Comparison of ENCODE assay signal across 15 cellular contexts in the genomic region with DNA sequence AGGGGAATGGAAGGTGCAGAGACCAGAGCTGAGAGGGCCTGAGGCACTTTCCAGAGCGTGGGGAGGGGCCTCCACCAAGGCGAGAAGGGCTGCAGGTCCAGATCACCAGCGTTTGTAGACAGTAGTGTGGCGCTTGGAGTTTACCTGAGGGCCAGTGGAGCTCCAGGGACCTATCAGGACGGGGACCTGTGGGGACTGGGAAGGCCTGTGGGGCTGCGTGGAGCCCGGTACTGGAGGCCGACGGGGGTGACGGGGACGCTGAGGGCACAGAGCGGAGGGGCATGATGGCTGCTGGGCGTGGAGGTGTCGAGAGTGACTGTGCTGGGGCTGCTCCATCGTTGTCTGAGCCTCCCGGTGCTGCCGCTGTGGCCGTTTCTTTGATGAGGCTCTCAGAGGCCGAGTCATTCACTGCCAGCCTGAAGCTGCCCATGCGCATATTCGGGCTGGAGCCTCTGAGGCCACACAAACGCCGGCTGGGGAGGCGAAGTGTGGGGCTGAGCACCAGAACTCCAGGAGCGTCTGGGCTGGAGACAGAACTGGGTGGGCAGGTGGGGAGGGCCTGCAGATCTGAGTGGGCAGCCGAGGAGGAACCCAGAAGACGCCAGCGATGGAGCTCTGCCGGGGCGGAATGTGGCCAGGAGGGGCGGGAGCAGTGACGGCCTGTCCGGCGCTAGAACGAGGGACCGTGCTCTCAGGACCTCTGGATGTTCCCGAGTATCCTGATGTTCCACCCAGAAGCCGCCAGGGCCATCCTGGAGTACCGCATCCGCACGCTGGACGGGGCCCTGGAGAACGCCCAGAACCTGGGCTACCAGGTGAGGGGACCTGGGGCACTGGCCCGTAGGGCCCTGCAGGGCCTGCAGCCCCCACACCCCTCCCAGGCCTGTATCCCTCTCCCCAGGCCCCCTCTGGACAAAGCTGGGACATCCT. TPM values are rescaled to one million over a fixed set of nuclear protein-coding genes. Genes with fewer than 3 reads are reported as not detected.
DNase-seq lines count a peak whose midpoint lies in the region; ATAC-seq, FAIRE-seq and TF ChIP-seq lines count a peak whose summit lies in the region.
"Had no signal": no experiment of that assay in that cellular context is flagged by ENCODE, and none has a peak within 500 bp of the region (broad histone marks: within the 10 kb centered on the region; RNA-seq: fewer than 3 reads in every experiment).

No MANE protein-coding gene starts in this region.

- peaks cover 15% of the 10 kb centered on the region for H3K36me3 Mint-ChIP-seq in activated T-cell treated with anti-CD3 and anti-CD28 coated beads, Interleukin-2, amount 50 U/mL, for 24 hours (ENCODE audit: low read depth)
- peaks cover 11% of the 10 kb centered on the region for H3K36me3 Mint-ChIP-seq in activated T-helper 1 cell treated with anti-CD3 and anti-CD28 coated beads, Interleukin-12 subunit alpha, Interleukin-12 subunit beta, Interleukin-2, Interleukin-4 antibody, amounts not matched to agents 30 ng/mL and 10 ng/mL and 1 ng/mL, durations not matched to agents 14 hours and 24 hours and 36 hours (ENCODE audit: low read depth)

- H3K27ac ChIP-seq in kidney (ENCODE audit: low read depth in 2 of 2, low read length in 2 of 2) (no peak overlapping the region), suprapubic skin (no peak overlapping the region)
- H3K27ac ChIP-seq: cardiac muscle cell had no signal

- H3K4me3 ChIP-seq in kidney (ENCODE audit: low read length in 2 of 2): no peak overlapping the region
- H3K4me3 ChIP-seq in suprapubic skin: no peak overlapping the region
- H3K4me3 ChIP-seq: cardiac muscle cell had no signal

- H3K4me3 Mint-ChIP-seq in activated T-cell treated with anti-CD3 and anti-CD28 coated beads, Interleukin-2, amount 50 U/mL, for 24 hours: no peak overlapping the region
- peak overlapping the region; percentile 71 for H3K4me3 Mint-ChIP-seq in activated T-helper 1 cell treated with anti-CD3 and anti-CD28 coated beads, Interleukin-12 subunit alpha, Interleukin-12 subunit beta, Interleukin-2, Interleukin-4 antibody, amounts not matched to agents 30 ng/mL and 10 ng/mL and 1 ng/mL, durations not matched to agents 14 hours and 24 hours and 36 hours

- no peaks in the 10 kb centered on the region for H3K9me3 Mint-ChIP-seq in activated T-cell treated with anti-CD3 and anti-CD28 coated beads, Interleukin-2, amount 50 U/mL, for 24 hours
- no peaks in the 10 kb centered on the region for H3K9me3 Mint-ChIP-seq in activated T-helper 1 cell treated with anti-CD3 and anti-CD28 coated beads, Interleukin-12 subunit alpha, Interleukin-12 subunit beta, Interleukin-2, Interleukin-4 antibody, amounts not matched to agents 30 ng/mL and 10 ng/mL and 1 ng/mL, durations not matched to agents 14 hours and 24 hours and 36 hours

- no peak overlapping the region for H3K9ac ChIP-seq in kidney (ENCODE audit: low read length in 2 of 2)
- H3K9ac ChIP-seq: SK-N-SH had no signal

- peaks cover 0 to 8% of the 10 kb centered on the region in 2 donors for H3K4me1 ChIP-seq in kidney (ENCODE audit: control insufficient read depth in 1 of 2, insufficient read depth in 1 of 2, low read depth in 1 of 2, low read length in 2 of 2)
- peaks cover 24% of the 10 kb centered on the region for H3K4me1 ChIP-seq in suprapubic skin

- intact Hi-C loops in activated T-helper 1 cell treated with anti-CD3 and anti-CD28 coated beads, Interleukin-12 subunit alpha, Interleukin-12 subunit beta, Interleukin-2, Interleukin-4 antibody, amounts not matched to agents 30 ng/mL and 10 ng/mL and 1 ng/mL, durations not matched to agents 14 hours and 24 hours and 36 hours (cut with micrococcal nuclease): no loop called here
- intact Hi-C loops in kidney (cut with DNase I): no loop called here

- peak overlapping the region; percentile 12 for H3K27ac Mint-ChIP-seq in activated T-cell treated with anti-CD3 and anti-CD28 coated beads, Interleukin-2, amount 50 U/mL, for 24 hours
- peak overlapping the region; percentile 44 for H3K27ac Mint-ChIP-seq in activated T-helper 1 cell treated with anti-CD3 and anti-CD28 coated beads, Interleukin-12 subunit alpha, Interleukin-12 subunit beta, Interleukin-2, Interleukin-4 antibody, amounts not matched to agents 30 ng/mL and 10 ng/mL and 1 ng/mL, durations not matched to agents 14 hours and 24 hours and 36 hours

- peaks cover 5% of the 10 kb centered on the region for H3K27me3 ChIP-seq in suprapubic skin

- no peaks in the 10 kb centered on the region for H3K36me3 ChIP-seq in kidney (ENCODE audit: control insufficient read depth in 1 of 2, insufficient read depth in 2 of 2, low read length in 2 of 2)
- peaks cover 7% of the 10 kb centered on the region for H3K36me3 ChIP-seq in suprapubic skin
- H3K36me3 ChIP-seq: cardiac muscle cell had no signal

- no peak for TF ChIP-seq EP300 in suprapubic skin (IDR thresholded peaks at IDR 0.05)

- FAIRE-seq in kidney (lab: Jason Lieb, UNC): no peak

- H3K9me3 ChIP-seq in kidney (ENCODE audit: control insufficient read depth in 1 of 2, low read length in 2 of 2): no peaks in the 10 kb centered on the region
- H3K9me3 ChIP-seq in suprapubic skin: no peaks in the 10 kb centered on the region
- H3K9me3 ChIP-seq: SK-N-SH had no signal

- H3K4me1 Mint-ChIP-seq in activated T-cell treated with anti-CD3 and anti-CD28 coated beads, Interleukin-2, amount 50 U/mL, for 24 hours (ENCODE audit: low read depth): peaks cover 22% of the 10 kb centered on the region
- peaks cover 21% of the 10 kb centered on the region for H3K4me1 Mint-ChIP-seq in activated T-helper 1 cell treated with anti-CD3 and anti-CD28 coated beads, Interleukin-12 subunit alpha, Interleukin-12 subunit beta, Interleukin-2, Interleukin-4 antibody, amounts not matched to agents 30 ng/mL and 10 ng/mL and 1 ng/mL, durations not matched to agents 14 hours and 24 hours and 36 hours (ENCODE audit: low read depth)

- WGBS in suprapubic skin: 91% methylated on average over 43 of the region's 44 CpGs

- H3K27me3 Mint-ChIP-seq in activated T-cell treated with anti-CD3 and anti-CD28 coated beads, Interleukin-2, amount 50 U/mL, for 24 hours: peaks cover 8% of the 10 kb centered on the region
- H3K27me3 Mint-ChIP-seq in activated T-helper 1 cell treated with anti-CD3 and anti-CD28 coated beads, Interleukin-12 subunit alpha, Interleukin-12 subunit beta, Interleukin-2, Interleukin-4 antibody, amounts not matched to agents 30 ng/mL and 10 ng/mL and 1 ng/mL, durations not matched to agents 14 hours and 24 hours and 36 hours (ENCODE audit: insufficient read depth): peaks cover 6% of the 10 kb centered on the region

- DNase-seq in activated T-cell treated with anti-CD3 and anti-CD28 coated beads, Interleukin-2, amount 50 U/mL, for 24 hours: peak; percentile 24
- DNase-seq in activated T-cell treated with anti-CD3 and anti-CD28 coated beads for 4 hours: no peak
- no peak for DNase-seq in activated T-helper 1 cell treated with anti-CD3 and anti-CD28 coated beads, Interleukin-12 subunit alpha, Interleukin-12 subunit beta, Interleukin-2, Interleukin-4 antibody, amounts not matched to agents 30 ng/mL and 10 ng/mL and 1 ng/mL, durations not matched to agents 14 hours and 24 hours and 36 hours (ENCODE audit: low spot score)
- peak; percentile 66 for DNase-seq in kidney
- DNase-seq in suprapubic skin (ENCODE audit: low spot score in 2 of 2): peak; percentile 63 to 68
- no peak for DNase-seq in NCI-H524 (lab: John Stamatoyannopoulos, UW)
- no peak for DNase-seq in foreskin melanocyte
- DNase-seq: GF-D8, NCI-H1436, NCI-H69, SK-N-SH had no signal

- no peak for TF ChIP-seq POLR2A in suprapubic skin (IDR thresholded peaks at IDR 0.05)

- no peak for TF ChIP-seq CTCF in kidney (IDR thresholded peaks at IDR 0.05; ENCODE audit: borderline replicate concordance, extremely low read depth, insufficient read depth)
- no peak for TF ChIP-seq CTCF in suprapubic skin (IDR thresholded peaks at IDR 0.05)

- ATAC-seq in HG02759 (IDR thresholded peaks at IDR 0.05; ENCODE audit: unreplicated experiment): no peak
- ATAC-seq: esophagus mucosa had no signal

RNA-seq across cellular contexts. Expression of gene PGGHG, which starts 2.6 kb away (rescaled TPM):
- 164 and 167 TPM in 2 replicates for total RNA-seq in activated T-helper 1 cell treated with anti-CD3 and anti-CD28 coated beads, Interleukin-12 subunit alpha, Interleukin-12 subunit beta, Interleukin-2, Interleukin-4 antibody, amounts not matched to agents 30 ng/mL and 10 ng/mL and 1 ng/mL, durations not matched to agents 14 hours and 24 hours and 36 hours
- total RNA-seq in kidney (64.1 TPM), suprapubic skin (10 to 100 TPM in 2 of 4 donors, 1 to 10 TPM in 2; 3.5 to 22.0 (median 8.1) TPM)
- polyA plus RNA-seq in kidney (ENCODE audit: insufficient read depth, low read depth, low replicate concordance): 16.1 TPM

RNA-seq across cellular contexts. Expression of gene IFITM5, which starts 7.8 kb away (rescaled TPM):
- not detected in 2 replicates for total RNA-seq in activated T-helper 1 cell treated with anti-CD3 and anti-CD28 coated beads, Interleukin-12 subunit alpha, Interleukin-12 subunit beta, Interleukin-2, Interleukin-4 antibody, amounts not matched to agents 30 ng/mL and 10 ng/mL and 1 ng/mL, durations not matched to agents 14 hours and 24 hours and 36 hours
- total RNA-seq in kidney: not detected
- polyA plus RNA-seq in kidney (ENCODE audit: insufficient read depth, low read depth, low replicate concordance): not detected
- not detected for total RNA-seq in suprapubic skin
- total RNA-seq: activated CD8-positive, alpha-beta memory T cell treated with anti-CD3 and anti-CD28 coated beads for 36 hours; cardiac muscle cell; esophagus mucosa had no signal
- polyA plus RNA-seq: cardiac muscle cell, SK-N-SH had no signal

RNA-seq across cellular contexts. Expression of gene NLRP6, which starts 13.3 kb away (rescaled TPM):
- total RNA-seq in activated T-helper 1 cell treated with anti-CD3 and anti-CD28 coated beads, Interleukin-12 subunit alpha, Interleukin-12 subunit beta, Interleukin-2, Interleukin-4 antibody, amounts not matched to agents 30 ng/mL and 10 ng/mL and 1 ng/mL, durations not matched to agents 14 hours and 24 hours and 36 hours: 4.9 and 5.2 TPM in 2 replicates
- total RNA-seq in kidney: 1.6 TPM
- polyA plus RNA-seq in kidney (ENCODE audit: insufficient read depth, low read depth, low replicate concordance): 0.32 TPM
- total RNA-seq in suprapubic skin: 1 to 10 TPM in 1 of 4 donors, under 1 TPM in 3; 0.15 to 1.3 (median 0.64) TPM
- total RNA-seq: cardiac muscle cell had no signal
- polyA plus RNA-seq: cardiac muscle cell, SK-N-SH had no signal

RNA-seq across cellular contexts. Expression of gene IFITM2, which starts 16.1 kb away (rescaled TPM):
- total RNA-seq in activated T-helper 1 cell treated with anti-CD3 and anti-CD28 coated beads, Interleukin-12 subunit alpha, Interleukin-12 subunit beta, Interleukin-2, Interleukin-4 antibody, amounts not matched to agents 30 ng/mL and 10 ng/mL and 1 ng/mL, durations not matched to agents 14 hours and 24 hours and 36 hours: 494 and 521 TPM in 2 replicates
- 1,111 TPM for total RNA-seq in kidney
- polyA plus RNA-seq in kidney (ENCODE audit: insufficient read depth, low read depth, low replicate concordance): 814 TPM
- 10 to 100 TPM; 25.6 to 84.1 (median 45.1) TPM for total RNA-seq in suprapubic skin

RNA-seq across cellular contexts. Expression of gene IFITM1, which starts 22.3 kb away (rescaled TPM):
- total RNA-seq in activated T-helper 1 cell treated with anti-CD3 and anti-CD28 coated beads, Interleukin-12 subunit alpha, Interleukin-12 subunit beta, Interleukin-2, Interleukin-4 antibody, amounts not matched to agents 30 ng/mL and 10 ng/mL and 1 ng/mL, durations not matched to agents 14 hours and 24 hours and 36 hours: 208 and 214 TPM in 2 replicates
- total RNA-seq in kidney (440 TPM), suprapubic skin (100 to 1,000 TPM in 1 of 4 donors, 10 to 100 TPM in 3; 50.7 to 128 (median 67.6) TPM)
- polyA plus RNA-seq in kidney (ENCODE audit: insufficient read depth, low read depth, low replicate concordance): 248 TPM

Comparison
In these comparisons a context has a peak if more than half of its experiments do, and no peak if none do; other contexts are left out.
1. DNase-seq: peak in activated T-cell treated with anti-CD3 and anti-CD28 coated beads, Interleukin-2, amount 50 U/mL, for 24 hours (single experiment), kidney (single experiment) and suprapubic skin (2 of 2); none in activated T-cell treated with anti-CD3 and anti-CD28 coated beads for 4 hours (single experiment), activated T-helper 1 cell treated with anti-CD3 and anti-CD28 coated beads, Interleukin-12 subunit alpha, Interleukin-12 subunit beta, Interleukin-2, Interleukin-4 antibody, amounts not matched to agents 30 ng/mL and 10 ng/mL and 1 ng/mL, durations not matched to agents 14 hours and 24 hours and 36 hours (single experiment), NCI-H524 (0 of 2) and foreskin melanocyte (single experiment).